9 cellular contexts compared by ENCODE assay signal in genomic region chr1:23613191-23614126, GRCh38. TPM values are rescaled to one million over a fixed set of nuclear protein-coding genes. Genes with fewer than 3 reads are reported as not detected.
DNase-seq lines count a peak whose midpoint lies in the region; ATAC-seq lines count a peak whose summit lies in the region.
"Had no signal": no experiment of that assay in that cellular context is flagged by ENCODE, and none has a peak within 500 bp of the region (broad histone marks: within the 10 kb centered on the region; RNA-seq: fewer than 3 reads in every experiment).

No MANE protein-coding gene starts in this region.

- peaks cover 37% of the 10 kb centered on the region for H3K4me1 Mint-ChIP-seq in activated CD8-positive, alpha-beta memory T cell treated with anti-CD3 and anti-CD28 coated beads, Interleukin-2, amount 10 ng/mL, durations not matched to agents 7 days and 5 days
- H3K4me1 Mint-ChIP-seq in activated naive CD8-positive, alpha-beta T cell (ENCODE audit: low read depth), result peaks cover 83% of the 10 kb centered on the region

- H3K27ac Mint-ChIP-seq in activated CD8-positive, alpha-beta memory T cell treated with anti-CD3 and anti-CD28 coated beads, Interleukin-2, amount 10 ng/mL, durations not matched to agents 7 days and 5 days, result peak overlapping the region; percentile 85
- peak overlapping the region; percentile 77 for H3K27ac Mint-ChIP-seq in activated naive CD8-positive, alpha-beta T cell

- H3K27me3 Mint-ChIP-seq in activated CD8-positive, alpha-beta memory T cell treated with anti-CD3 and anti-CD28 coated beads, Interleukin-2, amount 10 ng/mL, durations not matched to agents 7 days and 5 days, result peaks cover under 1% of the 10 kb centered on the region
- no peaks in the 10 kb centered on the region for H3K27me3 Mint-ChIP-seq in activated naive CD8-positive, alpha-beta T cell

- CTCF ChIA-PET in activated CD8-positive, alpha-beta memory T cell treated with anti-CD3 and anti-CD28 coated beads, Interleukin-2, amount 10 ng/mL, durations not matched to agents 7 days and 5 days (lab: Charles Lee), result interaction anchor here (0.8 to 5.2 kb wide), 10 partner anchors 11 to 68 kb away, joined by 3 to 28 read pairs (median 6); partner anchors contain the start of gene ID3

- no peaks in the 10 kb centered on the region for H3K36me3 Mint-ChIP-seq in activated CD8-positive, alpha-beta memory T cell treated with anti-CD3 and anti-CD28 coated beads, Interleukin-2, amount 10 ng/mL, durations not matched to agents 7 days and 5 days
- H3K36me3 Mint-ChIP-seq in activated naive CD8-positive, alpha-beta T cell, result no peaks in the 10 kb centered on the region

- peak; percentile 79 for ATAC-seq in activated CD8-positive, alpha-beta memory T cell treated with anti-CD3 and anti-CD28 coated beads, Interleukin-2, amount 10 ng/mL, durations not matched to agents 7 days and 5 days
- ATAC-seq in stimulated activated naive CD8-positive, alpha-beta T cell treated with anti-CD3 and anti-CD28 coated beads, Interleukin-15, Interleukin-2, amounts not matched to agents 100 U/mL and 50 U/mL, for 24 hours, result peak; percentile 11
- ATAC-seq in HG02981 (IDR thresholded peaks at IDR 0.05; ENCODE audit: unreplicated experiment), result no peak
- ATAC-seq: sciatic nerve had no signal

- DNase-seq in activated CD8-positive, alpha-beta memory T cell treated with anti-CD3 and anti-CD28 coated beads, Interleukin-2, amount 10 ng/mL, durations not matched to agents 7 days and 5 days, result peak; percentile 81
- DNase-seq in activated CD8-positive, alpha-beta memory T cell treated with anti-CD3 and anti-CD28 coated beads, Interleukin-2, amount 50 U/mL, for 48 hours, result no peak
- DNase-seq in NCI-H345 treated with DMSO at 0.1 percent for 48 hours (lab: John Stamatoyannopoulos, UW; ENCODE audit: unreplicated experiment) (peak; percentile 27), MV-4-11 (lab: John Stamatoyannopoulos, UW) (no peak), NCI-H1092 (lab: John Stamatoyannopoulos, UW) (no peak)
- DNase-seq in stimulated activated naive CD8-positive, alpha-beta T cell treated with anti-CD3 and anti-CD28 coated beads, Interleukin-15, Interleukin-2, amounts not matched to agents 100 U/mL and 50 U/mL, for 24 hours, result peak; percentile 50

- H3K9me3 Mint-ChIP-seq in activated CD8-positive, alpha-beta memory T cell treated with anti-CD3 and anti-CD28 coated beads, Interleukin-2, amount 10 ng/mL, durations not matched to agents 7 days and 5 days (ENCODE audit: low read depth), result no peaks in the 10 kb centered on the region
- no peaks in the 10 kb centered on the region for H3K9me3 Mint-ChIP-seq in activated naive CD8-positive, alpha-beta T cell (ENCODE audit: low read depth)

- no peak overlapping the region for H3K4me3 Mint-ChIP-seq in activated CD8-positive, alpha-beta memory T cell treated with anti-CD3 and anti-CD28 coated beads, Interleukin-2, amount 10 ng/mL, durations not matched to agents 7 days and 5 days
- H3K4me3 Mint-ChIP-seq in activated naive CD8-positive, alpha-beta T cell, result peak overlapping the region; percentile 1

RNA-seq across cellular contexts. Expression of gene ID3, which starts 54.2 kb away (rescaled TPM):
- 10 to 100 TPM; 14.4 to 34.2 TPM for total RNA-seq in activated CD8-positive, alpha-beta memory T cell treated with anti-CD3 and anti-CD28 coated beads, Interleukin-2, amount 10 ng/mL, durations not matched to agents 7 days and 5 days

Comparison
In these comparisons a context has a peak if more than half of its experiments do, and no peak if none do; other contexts are left out.
1. DNase-seq: peak in activated CD8-positive, alpha-beta memory T cell treated with anti-CD3 and anti-CD28 coated beads, Interleukin-2, amount 10 ng/mL, durations not matched to agents 7 days and 5 days (single experiment), NCI-H345 treated with DMSO at 0.1 percent for 48 hours (single experiment) and stimulated activated naive CD8-positive, alpha-beta T cell treated with anti-CD3 and anti-CD28 coated beads, Interleukin-15, Interleukin-2, amounts not matched to agents 100 U/mL and 50 U/mL, for 24 hours (single experiment); none in activated CD8-positive, alpha-beta memory T cell treated with anti-CD3 and anti-CD28 coated beads, Interleukin-2, amount 50 U/mL, for 48 hours (single experiment), MV-4-11 (single experiment) and NCI-H1092 (single experiment).